Comparison of ENCODE assay signal across 34 cellular contexts in the genomic region with DNA sequence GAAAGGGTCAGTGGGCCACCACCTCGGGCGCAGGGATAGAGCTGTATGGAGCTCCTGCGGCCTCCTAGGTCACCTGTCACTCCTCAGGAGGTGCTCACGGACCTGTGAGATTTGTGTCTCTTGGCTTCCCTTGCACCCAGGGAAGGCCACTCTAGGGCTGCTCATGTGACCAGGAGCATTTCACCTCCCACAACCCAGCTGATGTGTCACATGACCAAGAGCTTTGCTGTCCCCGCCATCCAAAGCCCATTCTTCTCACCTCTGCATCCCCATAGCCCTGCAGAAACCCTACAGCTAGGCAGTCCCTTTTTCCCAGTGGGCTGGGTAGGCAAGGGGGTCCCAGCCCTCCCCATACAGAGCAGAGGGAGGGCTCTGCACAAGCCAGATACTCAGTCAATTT. TPM values are rescaled to one million over a fixed set of nuclear protein-coding genes. Genes with fewer than 3 reads are reported as not detected.
"Had no signal": no experiment of that assay in that cellular context is flagged by ENCODE, and none has a peak within 500 bp of the region (broad histone marks: within the 10 kb centered on the region; RNA-seq: fewer than 3 reads in every experiment).

No MANE protein-coding gene starts in this region.

- H3K27ac ChIP-seq: ascending aorta, cardiac muscle cell, PC-9, SJSA1 had no signal

- H3K36me3 Mint-ChIP-seq: activated naive CD4-positive, alpha-beta T cell treated with anti-CD3 and anti-CD28 coated beads, Interleukin-2, amount 50 U/mL, for 24 hours; activated naive CD8-positive, alpha-beta T cell treated with anti-CD3 and anti-CD28 coated beads, Interleukin-2, amount 10 ng/mL, durations not matched to agents 7 days and 5 days had no signal

- DNase-seq: activated CD4-positive, alpha-beta T cell treated with anti-CD3 and anti-CD28 coated beads for 36 hours; activated CD4-positive, alpha-beta T cell treated with anti-CD3 and anti-CD28 coated beads, Interleukin-2, amount 10 ng/mL, durations not matched to agents 7 days and 5 days; activated CD4-positive, alpha-beta T cell treated with anti-CD3 and anti-CD28 coated beads, Interleukin-2, amount 50 U/mL, for 48 hours; activated CD8-positive, alpha-beta T cell treated with anti-CD3 and anti-CD28 coated beads, Interleukin-2, amount 10 ng/mL, durations not matched to agents 7 days and 5 days; activated gamma-delta T cell; activated naive CD4-positive, alpha-beta T cell treated with Interleukin-2 at 50 U/mL for 16 hours; activated naive CD8-positive, alpha-beta T cell treated with anti-CD3 and anti-CD28 coated beads, Interleukin-2, amount 10 ng/mL, durations not matched to agents 7 days and 5 days; activated T-cell treated with anti-CD3 and anti-CD28 coated beads, Interleukin-2, amount 50 U/mL, for 24 hours; amygdala; Kasumi-1; KG1; MG63; NCI-H1048; NCI-H1105 treated with DMSO at 0.1 percent for 48 hours; NCI-H1436; NCI-H1694; NCI-H1930; NCI-H510A; NCI-H526; NCI-H748 treated with DMSO at 0.1 percent for 48 hours; NK-92 treated with Interleukin-12 subunit alpha and Interleukin-12 subunit beta, amount 100 ng/mL, for 24 hours; PC-9; SHP77; SK-N-SH had no signal

- H3K9me3 ChIP-seq: ascending aorta, MG63, SJSA1, SK-N-SH had no signal

- FAIRE-seq: TTC549 had no signal

- H3K27me3 Mint-ChIP-seq: activated CD4-positive, alpha-beta T cell treated with anti-CD3 and anti-CD28 coated beads for 36 hours; activated CD4-positive, alpha-beta T cell treated with anti-CD3 and anti-CD28 coated beads, Interleukin-2, amount 10 ng/mL, durations not matched to agents 7 days and 5 days; activated naive CD4-positive, alpha-beta T cell treated with anti-CD3 and anti-CD28 coated beads, Interleukin-2, amount 50 U/mL, for 24 hours; activated naive CD8-positive, alpha-beta T cell treated with anti-CD3 and anti-CD28 coated beads, Interleukin-2, amount 10 ng/mL, durations not matched to agents 7 days and 5 days; activated T-cell treated with anti-CD3 and anti-CD28 coated beads, Interleukin-2, amount 50 U/mL, for 24 hours had no signal

- H3K4me3 Mint-ChIP-seq: activated CD4-positive, alpha-beta T cell treated with anti-CD3 and anti-CD28 coated beads for 36 hours; activated CD4-positive, alpha-beta T cell treated with anti-CD3 and anti-CD28 coated beads, Interleukin-2, amount 10 ng/mL, durations not matched to agents 7 days and 5 days; activated CD8-positive, alpha-beta T cell treated with anti-CD3 and anti-CD28 coated beads, Interleukin-2, amount 10 ng/mL, durations not matched to agents 7 days and 5 days; activated naive CD4-positive, alpha-beta T cell treated with anti-CD3 and anti-CD28 coated beads, Interleukin-2, amount 50 U/mL, for 24 hours; activated naive CD8-positive, alpha-beta T cell treated with anti-CD3 and anti-CD28 coated beads, Interleukin-2, amount 10 ng/mL, durations not matched to agents 7 days and 5 days; activated T-cell treated with anti-CD3 and anti-CD28 coated beads, Interleukin-2, amount 50 U/mL, for 24 hours; T-helper 1 cell treated with Interleukin-12 subunit alpha and Interleukin-12 subunit beta and Interleukin-4 antibody, amounts not matched to agents 30 μg/mL and 1 μg/mL, for 36 hours; T-helper 2 cell treated with Interferon-gamma antibody and Interleukin-4, amounts not matched to agents 5 μg/mL and 100 μg/mL, for 36 hours had no signal

- H3K9me3 Mint-ChIP-seq: activated CD4-positive, alpha-beta T cell treated with anti-CD3 and anti-CD28 coated beads, Interleukin-2, amount 10 ng/mL, durations not matched to agents 7 days and 5 days; activated naive CD4-positive, alpha-beta T cell treated with anti-CD3 and anti-CD28 coated beads, Interleukin-2, amount 50 U/mL, for 24 hours; activated naive CD8-positive, alpha-beta T cell treated with anti-CD3 and anti-CD28 coated beads, Interleukin-2, amount 10 ng/mL, durations not matched to agents 7 days and 5 days; activated T-cell treated with anti-CD3 and anti-CD28 coated beads, Interleukin-2, amount 50 U/mL, for 24 hours; activated T-helper 2 cell treated with anti-CD3 and anti-CD28 coated beads, Interferon-gamma antibody, Interleukin-2, Interleukin-4, amounts not matched to agents 10 μg/mL and 5 μg/mL and 100 μg/mL, durations not matched to agents 14 hours and 24 hours and 36 hours; T-helper 1 cell treated with Interleukin-12 subunit alpha and Interleukin-12 subunit beta and Interleukin-4 antibody, amounts not matched to agents 30 μg/mL and 1 μg/mL, for 36 hours; T-helper 2 cell treated with Interferon-gamma antibody and Interleukin-4, amounts not matched to agents 5 μg/mL and 100 μg/mL, for 36 hours had no signal

- H3K36me3 ChIP-seq: ascending aorta, cardiac muscle cell had no signal

- H3K27ac Mint-ChIP-seq: activated CD4-positive, alpha-beta T cell treated with anti-CD3 and anti-CD28 coated beads for 36 hours; activated CD4-positive, alpha-beta T cell treated with anti-CD3 and anti-CD28 coated beads, Interleukin-2, amount 10 ng/mL, durations not matched to agents 7 days and 5 days; activated CD8-positive, alpha-beta T cell treated with anti-CD3 and anti-CD28 coated beads, Interleukin-2, amount 10 ng/mL, durations not matched to agents 7 days and 5 days; activated naive CD4-positive, alpha-beta T cell treated with anti-CD3 and anti-CD28 coated beads, Interleukin-2, amount 50 U/mL, for 24 hours; activated naive CD8-positive, alpha-beta T cell treated with anti-CD3 and anti-CD28 coated beads, Interleukin-2, amount 10 ng/mL, durations not matched to agents 7 days and 5 days; activated T-cell treated with anti-CD3 and anti-CD28 coated beads, Interleukin-2, amount 50 U/mL, for 24 hours; activated T-helper 2 cell treated with anti-CD3 and anti-CD28 coated beads, Interferon-gamma antibody, Interleukin-2, Interleukin-4, amounts not matched to agents 10 μg/mL and 5 μg/mL and 100 μg/mL, durations not matched to agents 14 hours and 24 hours and 36 hours; T-helper 1 cell treated with Interleukin-12 subunit alpha and Interleukin-12 subunit beta and Interleukin-4 antibody, amounts not matched to agents 30 μg/mL and 1 μg/mL, for 36 hours; T-helper 2 cell treated with Interferon-gamma antibody and Interleukin-4, amounts not matched to agents 5 μg/mL and 100 μg/mL, for 36 hours had no signal

- H3K27me3 ChIP-seq: ascending aorta, MG63, SJSA1 had no signal

- H3K4me3 ChIP-seq: ascending aorta, cardiac muscle cell, MG63, PC-9, SJSA1 had no signal

- H3K4me1 Mint-ChIP-seq: activated CD4-positive, alpha-beta T cell treated with anti-CD3 and anti-CD28 coated beads for 36 hours; activated CD4-positive, alpha-beta T cell treated with anti-CD3 and anti-CD28 coated beads, Interleukin-2, amount 10 ng/mL, durations not matched to agents 7 days and 5 days; activated naive CD4-positive, alpha-beta T cell treated with anti-CD3 and anti-CD28 coated beads, Interleukin-2, amount 50 U/mL, for 24 hours; activated naive CD8-positive, alpha-beta T cell treated with anti-CD3 and anti-CD28 coated beads, Interleukin-2, amount 10 ng/mL, durations not matched to agents 7 days and 5 days had no signal

- ATAC-seq: activated CD4-positive, alpha-beta T cell treated with anti-CD3 and anti-CD28 coated beads for 36 hours; activated CD4-positive, CD25-positive, alpha-beta regulatory T cell treated with anti-CD3 and anti-CD28 coated beads, Interleukin-2, amount 50 U/mL, for 24 hours; activated CD8-positive, alpha-beta T cell treated with anti-CD3 and anti-CD28 coated beads, Interleukin-2, amount 10 ng/mL, durations not matched to agents 7 days and 5 days had no signal

- H3K4me1 ChIP-seq: ascending aorta, SJSA1 had no signal

RNA-seq across cellular contexts. Expression of gene TSHZ3, which starts 51.2 kb away (rescaled TPM):
- total RNA-seq: OCI-LY7, PC-9 had no signal
